ENCODE assay signal across 12 cellular contexts in the genomic region with DNA sequence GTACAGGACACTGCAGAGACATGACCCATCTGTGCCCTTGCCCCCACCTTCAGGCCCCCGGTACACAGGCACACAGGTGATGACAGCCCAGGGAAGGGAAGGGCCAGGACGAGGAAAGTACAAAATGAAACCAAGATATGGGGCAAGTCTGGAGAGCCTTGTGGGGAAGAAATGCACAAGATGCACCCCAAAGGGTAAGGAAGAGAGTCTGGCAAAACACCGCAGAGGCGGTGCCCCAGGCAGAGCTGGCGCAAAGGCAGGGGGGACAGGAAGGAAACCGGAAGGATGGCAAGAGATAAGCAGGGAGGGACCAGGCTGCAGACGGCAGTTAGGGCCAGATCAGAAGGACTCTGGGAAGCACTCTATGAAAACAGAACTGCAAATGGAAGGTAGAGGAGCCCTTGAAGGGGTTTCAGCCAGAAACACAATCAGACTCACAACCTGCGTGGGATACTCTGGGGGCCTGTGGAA.
DNase-seq lines count a peak whose midpoint lies in the region; ATAC-seq, FAIRE-seq and TF ChIP-seq lines count a peak whose summit lies in the region.
"Had no signal": no experiment of that assay in that cellular context is flagged by ENCODE, and none has a peak within 500 bp of the region (broad histone marks: within the 10 kb centered on the region; RNA-seq: fewer than 3 reads in every experiment).

No MANE protein-coding gene starts in this region.

- H3K9me1 ChIP-seq in K562 (ENCODE audit: control insufficient read depth, insufficient read depth, low read length), result no peaks in the 10 kb centered on the region

- peak overlapping the region; percentile 69 to 74 for H3K4me3 Mint-ChIP-seq in activated T-cell treated with anti-CD3 and anti-CD28 coated beads, Interleukin-2, amount 50 U/mL, for 72 hours
- H3K4me3 Mint-ChIP-seq in endodermal cell, result no peak overlapping the region

- WGBS in K562 (ENCODE audit: insufficient coverage, low coverage, missing lambda C conversion rate), result 4% methylated on average over 8 of the region's 8 CpGs
- 88 to 100% methylated on average over 5 to 8 of the region's 8 CpGs for WGBS in endodermal cell (ENCODE audit: insufficient coverage in 1 of 2, insufficient read length in 1 of 2), 2 experiments

- CTCF ChIA-PET in K562 (lab: Yijun Ruan, JAX; ENCODE audit: low intra/inter-chr PET ratio), result no interaction called here

- in situ Hi-C loops in K562 (cut with MboI), result no loop called here

- peak; percentile 91 for FAIRE-seq in K562 (lab: Jason Lieb, UNC)
- FAIRE-seq: G401.6 had no signal

- BruUV-seq in K562 (replicated peaks; lab: Mats Ljungman, UMichigan), result no TSS peak

- H3K27me3 Mint-ChIP-seq in activated T-cell treated with anti-CD3 and anti-CD28 coated beads, Interleukin-2, amount 50 U/mL, for 72 hours (ENCODE audit: low read depth), result no peaks in the 10 kb centered on the region
- H3K27me3 Mint-ChIP-seq in endodermal cell (ENCODE audit: insufficient read depth), result no peaks in the 10 kb centered on the region

- TF ChIP-seq POLR2A in K562 (conservative IDR thresholded peaks at IDR 0.05), result peak; percentile 70

- peak overlapping the region; percentile 84 for H2AFZ ChIP-seq in K562 (ENCODE audit: low read depth, low read length)

- peak in 1 of 2 donors; percentile 3 for DNase-seq in activated T-cell treated with anti-CD3 and anti-CD28 coated beads, Interleukin-2, amount 50 U/mL, for 72 hours
- no peak for DNase-seq in activated T-cell treated with anti-CD3 and anti-CD28 coated beads, Interleukin-2, amount 50 U/mL, for 1 hour
- DNase-seq in Kasumi-1 (lab: John Stamatoyannopoulos, UW) (peak; percentile 97 to 98), K562 (ENCODE audit: extremely low read depth in 1 of 4, low spot score in 3 of 4) (peak; percentile 63 to 86 (median 74)), posterior vena cava (ENCODE audit: low spot score) (peak; percentile 37), T-helper 9 cell (no peak), iPS-NIHi11 (ENCODE audit: low spot score) (no peak), endodermal cell (no peak)
- DNase-seq: brain microvascular endothelial cell, esophagus squamous epithelium had no signal

- peak overlapping the region; percentile 87 for H3K27ac Mint-ChIP-seq in activated T-cell treated with anti-CD3 and anti-CD28 coated beads, Interleukin-2, amount 50 U/mL, for 72 hours
- no peak overlapping the region for H3K27ac Mint-ChIP-seq in endodermal cell

- H3K4me3 ChIP-seq in K562 (peak overlapping the region; percentile 10), endodermal cell (ENCODE audit: low read length) (no peak overlapping the region)
- H3K4me3 ChIP-seq: vagina had no signal

- peaks cover 10% of the 10 kb centered on the region for H3K4me1 Mint-ChIP-seq in activated T-cell treated with anti-CD3 and anti-CD28 coated beads, Interleukin-2, amount 50 U/mL, for 72 hours (ENCODE audit: low read depth)
- peaks cover 8% of the 10 kb centered on the region for H3K4me1 Mint-ChIP-seq in endodermal cell

- no peaks in the 10 kb centered on the region for H3K36me3 Mint-ChIP-seq in activated T-cell treated with anti-CD3 and anti-CD28 coated beads, Interleukin-2, amount 50 U/mL, for 72 hours (ENCODE audit: insufficient read depth in 2 of 2)
- no peaks in the 10 kb centered on the region for H3K36me3 Mint-ChIP-seq in endodermal cell (ENCODE audit: low read depth)

- H3K27me3 ChIP-seq in K562 (ENCODE audit: control insufficient read depth in 2 of 2, insufficient read depth in 2 of 2, low read length in 2 of 2) (no peaks in the 10 kb centered on the region), endodermal cell (ENCODE audit: control insufficient read depth, insufficient read depth, low read length, poor library complexity, severe bottlenecking) (no peaks in the 10 kb centered on the region)
- H3K27me3 ChIP-seq: brain microvascular endothelial cell, esophagus squamous epithelium, vagina had no signal

- no peaks in the 10 kb centered on the region for H4K20me1 ChIP-seq in K562 (replicated peaks; ENCODE audit: control insufficient read depth, insufficient read depth, low read length)

- H3K36me3 ChIP-seq in K562 (ENCODE audit: control insufficient read depth, insufficient read depth, low read length) (no peaks in the 10 kb centered on the region), endodermal cell (ENCODE audit: control insufficient read depth, insufficient read depth, low read length) (no peaks in the 10 kb centered on the region)
- H3K36me3 ChIP-seq: brain microvascular endothelial cell, esophagus squamous epithelium, vagina had no signal

- intact Hi-C loops in K562 (cut with micrococcal nuclease) (no loop called here), posterior vena cava (cut with DNase I) (no loop called here)

- H3K27ac ChIP-seq in K562 (ENCODE audit: extremely low read depth, low read depth, low read length) (peak overlapping the region; percentile 73), endodermal cell (ENCODE audit: low read depth, low read length) (no peak overlapping the region)
- H3K27ac ChIP-seq: brain microvascular endothelial cell, esophagus squamous epithelium, vagina had no signal

- no peaks in the 10 kb centered on the region for H3K9me3 Mint-ChIP-seq in activated T-cell treated with anti-CD3 and anti-CD28 coated beads, Interleukin-2, amount 50 U/mL, for 72 hours
- H3K9me3 Mint-ChIP-seq in endodermal cell, result no peaks in the 10 kb centered on the region

- H3K4me1 ChIP-seq in K562 (replicated peaks in 1 of 2; ENCODE audit: control insufficient read depth in 2 of 2, insufficient read depth in 2 of 2, low read length in 2 of 2), result peaks cover 5 to 12% of the 10 kb centered on the region in 2 experiments; a peak in 4 of 5 replicates
- no peaks in the 10 kb centered on the region for H3K4me1 ChIP-seq in endodermal cell (ENCODE audit: control insufficient read depth, insufficient read depth, low read length)

- ATAC-seq in activated T-cell treated with anti-CD3 and anti-CD28 coated beads, Interleukin-2, amount 50 U/mL, for 72 hours (replicated peaks in 1 of 2), result no peak
- ATAC-seq in K562, result peak; percentile 93

- POLR2A ChIA-PET in K562 (lab: Yijun Ruan, JAX), result interaction anchor here (0.7 kb wide), 1 partner anchor 10 kb away, joined by 3 read pairs; no protein-coding TSS in a partner anchor

- peak; percentile 89 for TF ChIP-seq EP300 in K562 (IDR thresholded peaks at IDR 0.05; ENCODE audit: low read length)

- no peak for TF ChIP-seq CTCF in K562 (IDR thresholded peaks at IDR 0.05 in 2 of 3, conservative IDR thresholded peaks at IDR 0.05 in 1 of 3; ENCODE audit: insufficient read depth in 2 of 3, low read depth in 1 of 3, low read length in 3 of 3)
- no peak for TF ChIP-seq CTCF in endodermal cell (conservative IDR thresholded peaks at IDR 0.05)

- peak overlapping the region; percentile 59 to 61; a peak in 3 of 4 replicates for H3K9ac ChIP-seq in K562 (ENCODE audit: insufficient read depth in 1 of 2, low read depth in 2 of 2, low read length in 2 of 2)
- H3K9ac ChIP-seq in endodermal cell (ENCODE audit: extremely low read depth, low read length, poor library complexity, severe bottlenecking), result no peak overlapping the region

- peak overlapping the region; percentile 81 for H3K4me2 ChIP-seq in K562 (ENCODE audit: insufficient read depth, low read length)

- no peaks in the 10 kb centered on the region; the same call in 2 of the 3 replicates for H3K79me2 ChIP-seq in K562 (ENCODE audit: control insufficient read depth, insufficient read depth, low read length)

- 0 out of 4 replicates have a peak, but pooled peaks of 1 of the 2 experiments have one; percentile 5 for TF ChIP-seq RAD21 in K562 (CRISPR knock-in tag; conservative IDR thresholded peaks at IDR 0.05 in 1 of 2, IDR thresholded peaks at IDR 0.05 in 1 of 2)

- H3K9me3 ChIP-seq in K562 (replicated peaks; ENCODE audit: control insufficient read depth, insufficient read depth, low read depth, low read length), result no peaks in the 10 kb centered on the region
- no peaks in the 10 kb centered on the region for H3K9me3 ChIP-seq in endodermal cell (ENCODE audit: control insufficient read depth, low read length)
- H3K9me3 ChIP-seq: esophagus squamous epithelium, vagina had no signal

TF ChIP-seq in K562, 482 proteins besides CTCF, POLR2A, EP300 and RAD21 (continues in another document):
- TF ChIP-seq ASH1L (IDR thresholded peaks at IDR 0.05; ENCODE audit: borderline replicate concordance, low read depth, partially characterized antibody), result no peak
- peak; percentile 72; the same call in 1 of the 2 replicates for TF ChIP-seq OTX1 (CRISPR knock-in tag; IDR thresholded peaks at IDR 0.05)
- no peak for TF ChIP-seq FIP1L1 (IDR thresholded peaks at IDR 0.05; ENCODE audit: low read depth, low read length, poor library complexity, severe bottlenecking)
- no peak for TF ChIP-seq SAFB2 (IDR thresholded peaks at IDR 0.05; ENCODE audit: borderline replicate concordance, low read depth, low read length, severe bottlenecking)
- TF ChIP-seq, protein P1, sequence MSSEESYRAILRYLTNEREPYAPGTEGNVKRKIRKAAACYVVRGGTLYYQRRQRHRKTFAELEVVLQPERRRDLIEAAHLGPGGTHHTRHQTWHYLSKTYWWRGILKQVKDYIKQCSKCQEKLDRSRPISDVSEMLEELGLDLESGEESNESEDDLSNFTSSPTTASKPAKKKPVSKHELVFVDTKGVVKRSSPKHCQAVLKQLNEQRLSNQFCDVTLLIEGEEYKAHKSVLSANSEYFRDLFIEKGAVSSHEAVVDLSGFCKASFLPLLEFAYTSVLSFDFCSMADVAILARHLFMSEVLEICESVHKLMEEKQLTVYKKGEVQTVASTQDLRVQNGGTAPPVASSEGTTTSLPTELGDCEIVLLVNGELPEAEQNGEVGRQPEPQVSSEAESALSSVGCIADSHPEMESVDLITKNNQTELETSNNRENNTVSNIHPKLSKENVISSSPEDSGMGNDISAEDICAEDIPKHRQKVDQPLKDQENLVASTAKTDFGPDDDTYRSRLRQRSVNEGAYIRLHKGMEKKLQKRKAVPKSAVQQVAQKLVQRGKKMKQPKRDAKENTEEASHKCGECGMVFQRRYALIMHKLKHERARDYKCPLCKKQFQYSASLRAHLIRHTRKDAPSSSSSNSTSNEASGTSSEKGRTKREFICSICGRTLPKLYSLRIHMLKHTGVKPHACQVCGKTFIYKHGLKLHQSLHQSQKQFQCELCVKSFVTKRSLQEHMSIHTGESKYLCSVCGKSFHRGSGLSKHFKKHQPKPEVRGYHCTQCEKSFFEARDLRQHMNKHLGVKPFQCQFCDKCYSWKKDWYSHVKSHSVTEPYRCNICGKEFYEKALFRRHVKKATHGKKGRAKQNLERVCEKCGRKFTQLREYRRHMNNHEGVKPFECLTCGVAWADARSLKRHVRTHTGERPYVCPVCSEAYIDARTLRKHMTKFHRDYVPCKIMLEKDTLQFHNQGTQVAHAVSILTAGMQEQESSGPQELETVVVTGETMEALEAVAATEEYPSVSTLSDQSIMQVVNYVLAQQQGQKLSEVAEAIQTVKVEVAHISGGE (CRISPR knock-in tag; IDR thresholded peaks at IDR 0.05), result peak in 2 of 3 experiments; percentile 43 to 76; a peak in 3 of 6 replicates
- no peak for TF ChIP-seq HNRNPUL1 (IDR thresholded peaks at IDR 0.05; ENCODE audit: low read length)
- peak; percentile 99 for TF ChIP-seq ETV1 (tag; conservative IDR thresholded peaks at IDR 0.05; ENCODE audit: low read depth)
- 0 out of 2 replicates have a peak, but pooled peaks have one; percentile 70 for TF ChIP-seq ZBTB17 (CRISPR knock-in tag; IDR thresholded peaks at IDR 0.05)
- TF ChIP-seq HCFC1 (IDR thresholded peaks at IDR 0.05; ENCODE audit: low read depth, low read length), result no peak

Comparison
In these comparisons a context has a peak if more than half of its experiments do, and no peak if none do; other contexts are left out.
1. DNase-seq: peak in Kasumi-1 (2 of 2), K562 (4 of 4) and posterior vena cava (single experiment); none in activated T-cell treated with anti-CD3 and anti-CD28 coated beads, Interleukin-2, amount 50 U/mL, for 1 hour (single experiment), T-helper 9 cell (single experiment), iPS-NIHi11 (single experiment) and endodermal cell (single experiment).